In genomic region chr1:26862781-26863676, GRCh38 we compare ENCODE assay signal across 1 cellular context.
TF ChIP-seq lines count a peak whose summit lies in the region.

SFN (plus strand) TSS chr1:26863149; CDS start chr1:26863213, 64 bp downstream.

TF ChIP-seq in HepG2, 621 proteins besides CTCF, POLR2A, EP300 and RAD21 (continued from another document and continues in another):
- no peak for TF ChIP-seq KIAA2018 (CRISPR knock-in tag; IDR thresholded peaks at IDR 0.05; ENCODE audit: borderline replicate concordance)
- TF ChIP-seq ZBTB49 (CRISPR knock-in tag; IDR thresholded peaks at IDR 0.05; ENCODE audit: borderline replicate concordance), result no peak
- TF ChIP-seq ZNF720 (CRISPR knock-in tag; IDR thresholded peaks at IDR 0.05), result no peak
- no peak for TF ChIP-seq HNF1A (IDR thresholded peaks at IDR 0.05; ENCODE audit: low read depth)
- 0 out of 2 replicates have a peak, but pooled peaks have one; percentile 26 for TF ChIP-seq HNF1A (CRISPR knock-in tag; IDR thresholded peaks at IDR 0.05; ENCODE audit: borderline replicate concordance)
- TF ChIP-seq XRCC5 (optimal IDR thresholded peaks at IDR 0.05; ENCODE audit: low read length), result peak; percentile 83
- peak; percentile 78; the same call in 1 of the 2 replicates for TF ChIP-seq MEIS1 (CRISPR knock-in tag; IDR thresholded peaks at IDR 0.05; ENCODE audit: borderline replicate concordance)
- no peak for TF ChIP-seq FOXM1 (CRISPR knock-in tag; IDR thresholded peaks at IDR 0.05)
- TF ChIP-seq MBNL3 (CRISPR knock-in tag; conservative IDR thresholded peaks at IDR 0.05), result no peak
- TF ChIP-seq RXRA (CRISPR knock-in tag; IDR thresholded peaks at IDR 0.05), result 0 out of 2 replicates have a peak, but pooled peaks have one; percentile 39
- no peak for TF ChIP-seq PAF1 (CRISPR knock-in tag; IDR thresholded peaks at IDR 0.05)
- peak; percentile 38; the same call in 1 of the 2 replicates for TF ChIP-seq ZNF138 (CRISPR knock-in tag; IDR thresholded peaks at IDR 0.05; ENCODE audit: low read depth)
- TF ChIP-seq SAP130 (CRISPR knock-in tag; IDR thresholded peaks at IDR 0.05; ENCODE audit: low read depth), result peak; percentile 69
- TF ChIP-seq ARNTL (CRISPR knock-in tag; IDR thresholded peaks at IDR 0.05), result no peak
- TF ChIP-seq REST (IDR thresholded peaks at IDR 0.05; ENCODE audit: borderline replicate concordance in 1 of 2, low read depth in 1 of 2, low read length in 2 of 2), result no peak; a peak in 1 of 4 replicates
- no peak for TF ChIP-seq ZBTB25 (CRISPR knock-in tag; IDR thresholded peaks at IDR 0.05)
- TF ChIP-seq PCBP1 (IDR thresholded peaks at IDR 0.05; ENCODE audit: borderline replicate concordance, low read depth, low read length), result no peak
- no peak for TF ChIP-seq THAP8 (CRISPR knock-in tag; IDR thresholded peaks at IDR 0.05; ENCODE audit: borderline replicate concordance)
- TF ChIP-seq AKAP8 (CRISPR knock-in tag; IDR thresholded peaks at IDR 0.05), result no peak
- TF ChIP-seq RFX3 (CRISPR knock-in tag; IDR thresholded peaks at IDR 0.05), result no peak
- TF ChIP-seq ZNF761 (CRISPR knock-in tag; conservative IDR thresholded peaks at IDR 0.05), result no peak
- no peak for TF ChIP-seq FIP1L1 (IDR thresholded peaks at IDR 0.05; ENCODE audit: borderline replicate concordance, insufficient read depth, low read depth, low read length)
- no peak for TF ChIP-seq ZNF549 (CRISPR knock-in tag; IDR thresholded peaks at IDR 0.05)
- TF ChIP-seq ELF1 (CRISPR knock-in tag; IDR thresholded peaks at IDR 0.05), result no peak; the same call in 1 of the 2 replicates
- TF ChIP-seq CSRNP1 (CRISPR knock-in tag; IDR thresholded peaks at IDR 0.05), result 0 out of 2 replicates have a peak, but pooled peaks have one; percentile 55
- no peak for TF ChIP-seq ZBTB10 (CRISPR knock-in tag; IDR thresholded peaks at IDR 0.05; ENCODE audit: borderline replicate concordance)
- TF ChIP-seq ZNF83 (CRISPR knock-in tag; IDR thresholded peaks at IDR 0.05; ENCODE audit: borderline replicate concordance), result no peak
